8 cellular contexts compared by ENCODE assay signal in genomic region chr15:84638103-84638502, GRCh38. TPM values are rescaled to one million over a fixed set of nuclear protein-coding genes. Genes with fewer than 3 reads are reported as not detected.
A peak's percentile ranks its signal among the peaks of the same experiment; 100 is the strongest.
DNase-seq lines count a peak whose midpoint lies in the region; ATAC-seq and TF ChIP-seq lines count a peak whose summit lies in the region.

No MANE protein-coding gene starts in this region.

- H3K27ac ChIP-seq in adrenal gland (peak overlapping the region in 4 of 5 donors; percentile 5 to 70 (median 20)), layer of hippocampus (ENCODE audit: low read depth, low read length) (peak overlapping the region; percentile 40), spleen (peak overlapping the region in 1 of 8 donors; percentile 12)

- in situ Hi-C loops in G401 (cut with HindIII; ENCODE audit: low sequenced_read_pairs), result no loop called here

- peaks cover 0 to 63% of the 10 kb centered on the region in 2 donors for H3K36me3 ChIP-seq in adrenal gland (replicated peaks in 1 of 2)
- peaks cover 3 to 73% (median 57%) of the 10 kb centered on the region in 6 donors for H3K36me3 ChIP-seq in spleen

- ATAC-seq in HG03280 (IDR thresholded peaks at IDR 0.05; ENCODE audit: unreplicated experiment) (no peak), HG03457 (IDR thresholded peaks at IDR 0.05; ENCODE audit: unreplicated experiment) (no peak)

- intact Hi-C loops in adrenal gland (cut with DNase I) (no loop called here), spleen (cut with DNase I; ENCODE audit: low total_unique reads) (no loop called here)

- H3K4me1 ChIP-seq in adrenal gland (replicated peaks in 1 of 2) (peaks cover 13 to 34% of the 10 kb centered on the region in 2 donors), spleen (peaks cover 15 to 38% (median 26%) of the 10 kb centered on the region in 6 donors)

- H3K27me3 ChIP-seq in adrenal gland (no peaks in the 10 kb centered on the region), layer of hippocampus (ENCODE audit: control insufficient read depth, insufficient read depth, low read length) (no peaks in the 10 kb centered on the region), spleen (replicated peaks in 1 of 7) (no peaks in the 10 kb centered on the region)

- DNase-seq in G401 (ENCODE audit: low spot score) (peak; percentile 33), LHCN-M2 (ENCODE audit: low read depth) (peak; percentile 39), adrenal gland (no peak), spleen (no peak), T1000 (lab: John Stamatoyannopoulos, UW) (no peak)

- TF ChIP-seq CTCF in adrenal gland (IDR thresholded peaks at IDR 0.05) (no peak), spleen (IDR thresholded peaks at IDR 0.05 in 8 of 11, conservative IDR thresholded peaks at IDR 0.05 in 3 of 11) (no peak)

- no peak for TF ChIP-seq POLR2A in adrenal gland (IDR thresholded peaks at IDR 0.05)
- TF ChIP-seq POLR2A in spleen (IDR thresholded peaks at IDR 0.05), result no peak

- no peaks in the 10 kb centered on the region for H3K9me3 ChIP-seq in adrenal gland (replicated peaks in 1 of 3)
- H3K9me3 ChIP-seq in spleen, result no peaks in the 10 kb centered on the region

- H3K4me3 ChIP-seq in adrenal gland (no peak overlapping the region), spleen (no peak overlapping the region)

- WGBS in adrenal gland, 4 donors, result 54 to 67% (median 61%) methylated on average over 3 of the region's 3 CpGs
- WGBS in spleen, 5 donors, result 73 to 81% (median 78%) methylated on average over 3 of the region's 3 CpGs

RNA-seq across cellular contexts. Expression of gene WDR73, which starts 16.0 kb away (rescaled TPM):
- total RNA-seq in G401 (2014; rRNA removed; shearing (Covaris generic)), result 55.7 and 60.4 TPM in 2 replicates
- total RNA-seq in LHCN-M2 (2014; rRNA removed) (15.5 and 17.3 TPM in 2 replicates), adrenal gland (10 to 100 TPM in 7 of 8 donors, 1 to 10 TPM in 1; 8.3 to 39.6 (median 31.4) TPM), spleen (10 to 100 TPM; 23.1 to 31.6 (median 29.3) TPM)
- polyA plus RNA-seq in LHCN-M2 (2012), result 11.8 TPM
- polyA plus RNA-seq in adrenal gland (10 to 100 TPM; 24.1 to 45.4 (median 38.3) TPM), spleen (10 to 100 TPM; 12.7 to 20.2 (median 18.4) TPM)

RNA-seq across cellular contexts. Expression of gene NMB, which starts 19.9 kb away (rescaled TPM):
- 4.5 and 5.6 TPM in 2 replicates for total RNA-seq in G401 (2014; rRNA removed; shearing (Covaris generic))
- total RNA-seq in LHCN-M2 (2014; rRNA removed) (4.0 and 5.9 TPM in 2 replicates), adrenal gland (10 to 100 TPM in 7 of 8 donors, 1 to 10 TPM in 1; 7.5 to 34.1 (median 17.4) TPM), spleen (1 to 10 TPM; 1.0 to 4.2 (median 2.4) TPM)
- 4.3 TPM for polyA plus RNA-seq in LHCN-M2 (2012)
- polyA plus RNA-seq in adrenal gland (10 to 100 TPM in 1 of 3 donors, 1 to 10 TPM in 2; 8.0 to 19.2 (median 10.0) TPM), spleen (1 to 10 TPM; 2.2 to 5.5 (median 4.7) TPM)

RNA-seq across cellular contexts. Expression of gene ZSCAN2, which starts 37.3 kb away (rescaled TPM):
- 11.9 and 17.6 TPM in 2 replicates for total RNA-seq in G401 (2014; rRNA removed; shearing (Covaris generic))
- 10.3 and 17.5 TPM in 2 replicates for total RNA-seq in LHCN-M2 (2014; rRNA removed)
- 11.5 TPM for polyA plus RNA-seq in LHCN-M2 (2012)
- total RNA-seq in adrenal gland, result 10 to 100 TPM in 6 of 8 donors, 1 to 10 TPM in 2; 5.2 to 16.9 (median 10.7) TPM
- 1 to 10 TPM; 3.8 to 5.2 (median 4.1) TPM for polyA plus RNA-seq in adrenal gland
- 10 to 100 TPM in 4 of 7 donors, 1 to 10 TPM in 3; 8.1 to 15.1 (median 10.7) TPM for total RNA-seq in spleen
- 1 to 10 TPM; 4.6 to 6.4 (median 5.6) TPM for polyA plus RNA-seq in spleen

Comparison
In these comparisons a context has a peak if more than half of its experiments do, and no peak if none do; other contexts are left out.
1. DNase-seq: peak in G401 (single experiment) and LHCN-M2 (single experiment); none in adrenal gland (0 of 7), spleen (single experiment) and T1000 (single experiment).